In genomic region chr3:37922721-37923575, GRCh38 we compare ENCODE assay signal across 9 cellular contexts.
DNase-seq lines count a peak whose midpoint lies in the region; ATAC-seq and TF ChIP-seq lines count a peak whose summit lies in the region.
"Had no signal": no experiment of that assay in that cellular context is flagged by ENCODE, and none has a peak within 500 bp of the region (broad histone marks: within the 10 kb centered on the region; RNA-seq: fewer than 3 reads in every experiment).

No MANE protein-coding gene starts in this region.

- H3K27me3 Mint-ChIP-seq in endodermal cell (ENCODE audit: insufficient read depth): no peaks in the 10 kb centered on the region
- H3K27me3 Mint-ChIP-seq in activated CD4-positive, alpha-beta memory T cell treated with anti-CD3 and anti-CD28 coated beads for 36 hours: no peaks in the 10 kb centered on the region

- H3K9me3 ChIP-seq in SJSA1 (replicated peaks) (no peaks in the 10 kb centered on the region), endodermal cell (ENCODE audit: control insufficient read depth, low read length) (no peaks in the 10 kb centered on the region)

- 65 to 82% methylated on average over 3 to 5 of the region's 5 CpGs for WGBS in endodermal cell (ENCODE audit: insufficient coverage in 1 of 2, insufficient read length in 1 of 2), 2 experiments
- WGBS in urinary bladder: 46% methylated on average over 5 of the region's 5 CpGs

- H3K36me3 Mint-ChIP-seq in endodermal cell (ENCODE audit: low read depth): no peaks in the 10 kb centered on the region
- H3K36me3 Mint-ChIP-seq in activated CD4-positive, alpha-beta memory T cell treated with anti-CD3 and anti-CD28 coated beads for 36 hours: no peaks in the 10 kb centered on the region

- no peak for TF ChIP-seq CTCF in endodermal cell (conservative IDR thresholded peaks at IDR 0.05)

- DNase-seq in SJSA1 (ENCODE audit: low read depth in 1 of 2, low spot score in 2 of 2) (no peak), endodermal cell (no peak), middle frontal gyrus (ENCODE audit: extremely low spot score, low spot score) (peak; percentile 38), DMS153 (lab: John Stamatoyannopoulos, UW) (no peak)
- no peak for DNase-seq in activated CD4-positive, alpha-beta memory T cell treated with anti-CD3 and anti-CD28 coated beads for 36 hours
- DNase-seq: activated effector memory CD4-positive, alpha-beta T cell treated with Interleukin-2 at 50 U/mL for 16 hours had no signal

- CTCF ChIA-PET in activated CD4-positive, alpha-beta memory T cell treated with anti-CD3 and anti-CD28 coated beads for 36 hours (lab: Charles Lee): interaction anchor here (1.2 kb wide), 1 partner anchor 17 kb away, joined by 3 read pairs; no protein-coding TSS in a partner anchor

- H3K4me1 Mint-ChIP-seq in endodermal cell: peaks cover 14% of the 10 kb centered on the region
- H3K4me1 Mint-ChIP-seq in activated CD4-positive, alpha-beta memory T cell treated with anti-CD3 and anti-CD28 coated beads for 36 hours (ENCODE audit: low read depth): no peaks in the 10 kb centered on the region

- H3K4me1 ChIP-seq in SJSA1 (replicated peaks) (peaks cover 39% of the 10 kb centered on the region), endodermal cell (ENCODE audit: control insufficient read depth, insufficient read depth, low read length) (peaks cover 3% of the 10 kb centered on the region), urinary bladder (ENCODE audit: insufficient read depth) (peaks cover 2% of the 10 kb centered on the region)

- no peaks in the 10 kb centered on the region for H3K9me3 Mint-ChIP-seq in endodermal cell
- H3K9me3 Mint-ChIP-seq in activated CD4-positive, alpha-beta memory T cell treated with anti-CD3 and anti-CD28 coated beads for 36 hours: no peaks in the 10 kb centered on the region

- H3K9ac ChIP-seq in endodermal cell (ENCODE audit: extremely low read depth, low read length, poor library complexity, severe bottlenecking): no peak overlapping the region

- 0 out of 2 replicates have a peak overlapping the region, but pooled peaks have one; percentile 9 for H3K27ac ChIP-seq in SJSA1
- H3K27ac ChIP-seq in endodermal cell (ENCODE audit: low read depth, low read length): no peak overlapping the region
- peak overlapping the region; percentile 0 for H3K27ac ChIP-seq in urinary bladder (ENCODE audit: low read depth)

- no peak overlapping the region for H3K4me3 Mint-ChIP-seq in endodermal cell
- H3K4me3 Mint-ChIP-seq in activated CD4-positive, alpha-beta memory T cell treated with anti-CD3 and anti-CD28 coated beads for 36 hours: no peak overlapping the region

- H3K27ac Mint-ChIP-seq in endodermal cell: peak overlapping the region; percentile 3
- H3K27ac Mint-ChIP-seq in activated CD4-positive, alpha-beta memory T cell treated with anti-CD3 and anti-CD28 coated beads for 36 hours: no peak overlapping the region

- ATAC-seq in HG03571 (IDR thresholded peaks at IDR 0.05; ENCODE audit: unreplicated experiment): no peak
- ATAC-seq: Panc1 had no signal

- no peak overlapping the region for H3K4me3 ChIP-seq in SJSA1
- no peak overlapping the region for H3K4me3 ChIP-seq in endodermal cell (ENCODE audit: low read length)
- H3K4me3 ChIP-seq in urinary bladder (ENCODE audit: low read depth, low read length): no peak overlapping the region

- intact Hi-C loops in activated CD4-positive, alpha-beta memory T cell treated with anti-CD3 and anti-CD28 coated beads for 36 hours (cut with micrococcal nuclease): no loop called here

- H3K27me3 ChIP-seq in SJSA1 (replicated peaks) (no peaks in the 10 kb centered on the region), endodermal cell (ENCODE audit: control insufficient read depth, insufficient read depth, low read length, poor library complexity, severe bottlenecking) (no peaks in the 10 kb centered on the region)

- POLR2A ChIA-PET in activated CD4-positive, alpha-beta memory T cell treated with anti-CD3 and anti-CD28 coated beads for 36 hours (lab: Charles Lee): no interaction called here

- no peaks in the 10 kb centered on the region; the same call in 1 of the 2 replicates for H3K36me3 ChIP-seq in SJSA1
- no peaks in the 10 kb centered on the region for H3K36me3 ChIP-seq in endodermal cell (ENCODE audit: control insufficient read depth, insufficient read depth, low read length)
- H3K36me3 ChIP-seq in urinary bladder (ENCODE audit: insufficient read depth): no peaks in the 10 kb centered on the region
